In genomic region chr4:152937535-152938236, GRCh38 we compare ENCODE assay signal across 8 cellular contexts. TPM values are rescaled to one million over a fixed set of nuclear protein-coding genes. Genes with fewer than 3 reads are reported as not detected.
DNase-seq lines count a peak whose midpoint lies in the region; ATAC-seq, FAIRE-seq and TF ChIP-seq lines count a peak whose summit lies in the region.

No MANE protein-coding gene starts in this region.

- TF ChIP-seq CTCF in AG10803 (conservative IDR thresholded peaks at IDR 0.05; ENCODE audit: low read length) (no peak), GM12878 (IDR thresholded peaks at IDR 0.05 in 2 of 3, conservative IDR thresholded peaks at IDR 0.05 in 1 of 3; ENCODE audit: control insufficient read depth in 2 of 3, extremely low read depth in 1 of 3, insufficient read depth in 1 of 3, low read depth in 3 of 3, low read length in 3 of 3) (no peak)

- no peak for TF ChIP-seq EP300 in GM12878 (IDR thresholded peaks at IDR 0.05; ENCODE audit: borderline replicate concordance in 1 of 2, control insufficient read depth in 1 of 2, low read depth in 2 of 2, low read length in 2 of 2)

- TF ChIP-seq POLR2A in GM12878 (IDR thresholded peaks at IDR 0.05; ENCODE audit: low read depth, low read length): no peak

- peak; percentile 26 for DNase-seq in AG10803 (ENCODE audit: low read depth)
- DNase-seq in NCI-H226: peak; percentile 34
- DNase-seq in GM12878 (ENCODE audit: low read depth, low spot score): no peak
- DNase-seq in sciatic nerve (ENCODE audit: low spot score): peak; percentile 64
- DNase-seq in activated CD4-positive, CD25-positive, alpha-beta regulatory T cell (lab: John Stamatoyannopoulos, UW): no peak
- no peak for DNase-seq in NK-92 treated with Interleukin-12 subunit alpha and Interleukin-12 subunit beta, amount 100 ng/mL, for 24 hours (lab: John Stamatoyannopoulos, UW)

- POLR2A ChIA-PET in GM12878 (lab: Charles Lee): no interaction called here

- in situ Hi-C loops in GM12878 (cut with MboI): no loop called here

- H3K79me2 ChIP-seq in GM12878 (ENCODE audit: control insufficient read depth, insufficient read depth, low read length): no peaks in the 10 kb centered on the region

- H3K4me3 ChIP-seq in AG10803 (ENCODE audit: low read length): peak overlapping the region; percentile 58
- H3K4me3 ChIP-seq in GM12878: peak overlapping the region; percentile 74; the same call in 1 of the 2 replicates
- peak overlapping the region; percentile 83 for H3K4me3 ChIP-seq in iPS-15b (ENCODE audit: low read depth, low read length)

- ATAC-seq in GM18502 (IDR thresholded peaks at IDR 0.05; ENCODE audit: poor library complexity, unreplicated experiment) (peak; percentile 49), GM12878 (peak; percentile 62), sciatic nerve (peak; percentile 70)

- no peak for TF ChIP-seq RAD21 in GM12878 (IDR thresholded peaks at IDR 0.05; ENCODE audit: insufficient read depth, low read depth, low read length)

- H2AFZ ChIP-seq in GM12878 (ENCODE audit: control insufficient read depth, low read depth, low read length): no peak overlapping the region; the same call in 1 of the 2 replicates

- BruUV-seq in GM12878 (replicated peaks; lab: Mats Ljungman, UMichigan): no TSS peak

- H3K27me3 ChIP-seq in GM12878 (replicated peaks in 1 of 2; ENCODE audit: control insufficient read depth in 2 of 2, insufficient read depth in 2 of 2, low read length in 1 of 2) (peaks cover 11 to 20% of the 10 kb centered on the region in 2 experiments), iPS-15b (ENCODE audit: control insufficient read depth, insufficient read depth, low read length) (peaks cover 10% of the 10 kb centered on the region)

- peak overlapping the region; percentile 94 for H3K4me2 ChIP-seq in GM12878 (ENCODE audit: control insufficient read depth, insufficient read depth)

- no peaks in the 10 kb centered on the region for H3K36me3 ChIP-seq in GM12878 (ENCODE audit: control insufficient read depth in 2 of 2, insufficient read depth in 2 of 2, low read length in 1 of 2)
- H3K36me3 ChIP-seq in iPS-15b (ENCODE audit: control insufficient read depth, insufficient read depth, low read length): no peaks in the 10 kb centered on the region

- 0 out of 2 replicates have a peak, but pooled peaks cover 3% of the 10 kb centered on the region for H4K20me1 ChIP-seq in GM12878 (ENCODE audit: control insufficient read depth, insufficient read depth)

- H3K9me3 ChIP-seq in GM12878 (replicated peaks; ENCODE audit: control insufficient read depth, insufficient read depth, low read length) (no peaks in the 10 kb centered on the region; the same call in 2 of the 3 replicates), iPS-15b (ENCODE audit: control insufficient read depth, insufficient read depth, low read length) (no peaks in the 10 kb centered on the region)

- H3K4me1 ChIP-seq in GM12878 (ENCODE audit: control insufficient read depth, insufficient read depth, low read length): peaks cover 10% of the 10 kb centered on the region
- H3K4me1 ChIP-seq in iPS-15b (ENCODE audit: control insufficient read depth, insufficient read depth, low read length): peaks cover 5% of the 10 kb centered on the region

- RAD21 ChIA-PET in GM12878 (lab: Charles Lee; ENCODE audit: unreplicated experiment): no interaction called here

- SMC1A ChIA-PET in GM12878 (lab: Charles Lee; ENCODE audit: uncharacterized antibody, unreplicated experiment): no interaction called here

- no peak overlapping the region for H3K27ac ChIP-seq in GM12878 (ENCODE audit: control insufficient read depth, insufficient read depth)

- H3K9ac ChIP-seq in GM12878 (ENCODE audit: control insufficient read depth, insufficient read depth, low read length) (no peak overlapping the region), iPS-15b (ENCODE audit: low read depth, low read length) (no peak overlapping the region)

- WGBS in GM12878 (ENCODE audit: insufficient coverage, insufficient replicate concordance, low lambda C conversion rate, missing lambda C conversion rate): under 1% methylated on average over 36 of the region's 75 CpGs

- intact Hi-C loops in GM12878 (cut with micrococcal nuclease; ENCODE audit: unreplicated experiment) (no loop called here), sciatic nerve (cut with DNase I) (no loop called here)

- no peak for FAIRE-seq in GM12878 (lab: Jason Lieb, UNC)

- CTCF ChIA-PET in GM12878 (lab: Yijun Ruan, JAX): no interaction called here

TF ChIP-seq in GM12878, 131 proteins besides CTCF, POLR2A, EP300 and RAD21:
- TF ChIP-seq SIN3A (IDR thresholded peaks at IDR 0.05; ENCODE audit: low read depth, low read length): no peak
- TF ChIP-seq DPF2 (IDR thresholded peaks at IDR 0.05): peak; percentile 24; the same call in 1 of the 2 replicates

RNA-seq across cellular contexts. Expression of gene FHDC1, which starts 1.6 kb away (rescaled TPM):
- 0.48 and 0.49 TPM in 2 replicates for total RNA-seq in GM12878 (2013; cell fraction: nucleolus; rRNA removed)
- total RNA-seq in GM12878 (2014; rRNA removed) (under 0.01 and 0.06 TPM in 2 replicates), GM12878 (2014; rRNA removed; fragmentation: Illumina TruSeq; extraction: Trizol) (0.04 and 0.05 TPM in 2 replicates), GM12878 (2021) (0.05 and 0.08 TPM in 2 replicates), sciatic nerve (3.9 TPM)
- not detected for polyA plus RNA-seq in GM12878 (2011; ENCODE audit: low read depth)
- polyA plus RNA-seq in GM12878 (2011; rRNA removed) (0.12 and 0.13 TPM in 2 replicates), GM12878 (2014; fragmentation: Illumina TruSeq; extraction: Trizol) (0.04 and 0.06 TPM in 2 replicates), GM12878 (2014; fragmentation: Nextera tagmentation; extraction: Ambion mirVana) (under 1 TPM in 1 of 2 experiments, not detected in 1; 0.04 TPM), GM12878 (2014; rRNA removed) (0.06 and 0.10 TPM in 2 replicates), GM12878 (2016; fragmentation: Nextera tagmentation; extraction: Ambion mirVana) (not detected)
- 0.12 and 0.16 TPM in 2 replicates for polyA plus RNA-seq in GM12878 (2011; cell fraction: cytosol; rRNA removed)
- 0.52 and 0.57 TPM in 2 replicates for polyA plus RNA-seq in GM12878 (2011; cell fraction: nucleus; rRNA removed)
- 0.03 and 0.05 TPM in 2 replicates for polyA plus RNA-seq in GM12878 (2012)
- polyA minus RNA-seq in GM12878 (2011; rRNA and poly(A)+ RNA removed): 0.05 and 0.07 TPM in 2 replicates
- not detected in 2 replicates for polyA minus RNA-seq in GM12878 (2011; cell fraction: cytosol; rRNA and poly(A)+ RNA removed)
- polyA minus RNA-seq in GM12878 (2011; cell fraction: nucleus; rRNA and poly(A)+ RNA removed): 0.12 and 0.19 TPM in 2 replicates

Comparison
In these comparisons a context has a peak if more than half of its experiments do, and no peak if none do; other contexts are left out.
1. DNase-seq: peak in AG10803 (single experiment), NCI-H226 (single experiment) and sciatic nerve (single experiment); none in GM12878 (single experiment), activated CD4-positive, CD25-positive, alpha-beta regulatory T cell (0 of 4) and NK-92 treated with Interleukin-12 subunit alpha and Interleukin-12 subunit beta, amount 100 ng/mL, for 24 hours (single experiment).
2. Peak in every context shown above with its lines, with median percentiles within 50 percentile points of each other: H3K4me3 ChIP-seq and ATAC-seq.